Comparison of ENCODE assay signal across 22 cellular contexts in genomic region chr14:41423503-41423902, GRCh38.
DNase-seq lines count a peak whose midpoint lies in the region; FAIRE-seq and TF ChIP-seq lines count a peak whose summit lies in the region.
"Had no signal": no experiment of that assay in that cellular context is flagged by ENCODE, and none has a peak within 500 bp of the region (broad histone marks: within the 10 kb centered on the region; RNA-seq: fewer than 3 reads in every experiment).

No MANE protein-coding gene starts in this region.

- no peaks in the 10 kb centered on the region for H4K20me1 ChIP-seq in H1 (replicated peaks in 1 of 2; ENCODE audit: control insufficient read depth in 1 of 2, insufficient read depth in 2 of 2, low read length in 2 of 2)
- H4K20me1 ChIP-seq: BLaER1 had no signal

- H3K27ac ChIP-seq in H1 (ENCODE audit: low read depth, low read length): no peak overlapping the region
- H3K27ac ChIP-seq: BLaER1, C4-2B, GM23248 had no signal

- no peak overlapping the region for H2BK20ac ChIP-seq in H1 (ENCODE audit: low read length)

- no peak for TF ChIP-seq RAD21 in H1 (IDR thresholded peaks at IDR 0.05 in 1 of 2, conservative IDR thresholded peaks at IDR 0.05 in 1 of 2; ENCODE audit: low read depth in 2 of 2, low read length in 2 of 2)

- no peak overlapping the region for H3K23ac ChIP-seq in H1 (ENCODE audit: insufficient read length)

- H2BK120ac ChIP-seq in H1 (replicated peaks; ENCODE audit: low read depth, low read length): no peak overlapping the region

- H3K18ac ChIP-seq in H1 (ENCODE audit: extremely low read depth, low read length): no peak overlapping the region

- no peak overlapping the region for H3K4ac ChIP-seq in H1 (replicated peaks; ENCODE audit: insufficient read length, low read depth, low read length)

- no peak for TF ChIP-seq EP300 in H1 (IDR thresholded peaks at IDR 0.05; ENCODE audit: borderline replicate concordance in 1 of 2, low read depth in 2 of 2, low read length in 2 of 2)

- no peak overlapping the region for H4K8ac ChIP-seq in H1 (ENCODE audit: extremely low read depth, insufficient read depth, low read length)

- POLR2A ChIA-PET in H1 (lab: Charles Lee; ENCODE audit: partially characterized antibody): no interaction called here

- H2AK5ac ChIP-seq in H1 (ENCODE audit: low read depth, low read length): no peak overlapping the region

- H3K14ac ChIP-seq in H1 (ENCODE audit: insufficient read length): no peak overlapping the region

- no peaks in the 10 kb centered on the region for H3K9me3 ChIP-seq in H1 (ENCODE audit: insufficient read depth in 2 of 2, low read depth in 1 of 2, low read length in 1 of 2)
- H3K9me3 ChIP-seq: BLaER1, Caco-2, HAP-1 had no signal

- no peak for TF ChIP-seq POLR2A in H1 (IDR thresholded peaks at IDR 0.05; ENCODE audit: control extremely low read depth in 1 of 2, low read depth in 2 of 2, low read length in 2 of 2)

- no peak for TF ChIP-seq CTCF in H1 (IDR thresholded peaks at IDR 0.05; ENCODE audit: control extremely low read depth in 1 of 3, insufficient read depth in 1 of 3, low read depth in 1 of 3, low read length in 3 of 3)

- H3K36me3 ChIP-seq in H1 (ENCODE audit: control insufficient read depth in 2 of 4, insufficient read depth in 4 of 4, low read length in 3 of 4): no peaks in the 10 kb centered on the region
- H3K36me3 ChIP-seq: BLaER1, HAP-1 had no signal

- no peak overlapping the region for H4K91ac ChIP-seq in H1 (replicated peaks; ENCODE audit: insufficient read length, low read length)

- no peak overlapping the region for H3K56ac ChIP-seq in H1 (replicated peaks; ENCODE audit: insufficient read length, low read depth, low read length)

- no peak overlapping the region for H2AFZ ChIP-seq in H1 (ENCODE audit: low read length)
- H2AFZ ChIP-seq: GM23248 had no signal

- H4K5ac ChIP-seq in H1 (ENCODE audit: insufficient read length, low read depth, low read length): no peak overlapping the region

- no peaks in the 10 kb centered on the region for H3K23me2 ChIP-seq in H1 (ENCODE audit: low read depth, low read length)

- H3K79me1 ChIP-seq in H1 (ENCODE audit: low read depth, low read length): no peaks in the 10 kb centered on the region

- peak; percentile 58 for FAIRE-seq in H1 (lab: Jason Lieb, UNC)
- no peak for FAIRE-seq in urothelium cell line (lab: Jason Lieb, UNC)
- FAIRE-seq: GM12891, GM18507, H54 had no signal

- no peaks in the 10 kb centered on the region for H3K27me3 ChIP-seq in H1 (replicated peaks in 1 of 4; ENCODE audit: control insufficient read depth in 3 of 4, extremely low read depth in 1 of 4, insufficient read depth in 3 of 4, low read length in 3 of 4)
- H3K27me3 ChIP-seq: BLaER1 had no signal

- DNase-seq in HT1080 (ENCODE audit: low read depth): peak; percentile 51
- DNase-seq in amniotic epithelial cell (ENCODE audit: low read depth): peak; percentile 8
- no peak for DNase-seq in H1 (ENCODE audit: low read depth in 1 of 2, low spot score in 2 of 2)
- peak; percentile 2 for DNase-seq in urothelium cell line (ENCODE audit: low spot score)
- no peak for DNase-seq in DMS 273 treated with DMSO at 0.1 percent for 48 hours (lab: John Stamatoyannopoulos, UW)
- DNase-seq in stimulated activated CD4-positive, alpha-beta T cell treated with anti-CD3 and anti-CD28 coated beads, Interleukin-2, amount 100 ng/mL, for 24 hours: no peak
- DNase-seq in activated CD4-positive, CD25-positive, alpha-beta regulatory T cell (lab: John Stamatoyannopoulos, UW): no peak
- no peak for DNase-seq in H4 (ENCODE audit: low spot score)
- DNase-seq: Caco-2; CD4-positive, CD25-positive, alpha-beta regulatory T cell; CD8-positive, alpha-beta T cell; DMS79; EL; GF-D8; GM23248; HFFc6 had no signal

- H3K4me2 ChIP-seq in H1 (ENCODE audit: insufficient read depth in 1 of 2, low read depth in 2 of 2, low read length in 2 of 2): no peak overlapping the region
- H3K4me2 ChIP-seq: BLaER1 had no signal

- no peak overlapping the region for H2BK12ac ChIP-seq in H1 (ENCODE audit: low read depth, low read length)

- no peak overlapping the region for H3K9ac ChIP-seq in H1 (replicated peaks in 1 of 4; ENCODE audit: extremely low read depth in 1 of 4, low read depth in 3 of 4, low read length in 3 of 4)
- H3K9ac ChIP-seq: BLaER1, GM23248 had no signal

- CTCF ChIA-PET in H1 (lab: Charles Lee; ENCODE audit: partially characterized antibody): interaction anchor here (0.6 to 1.0 kb wide), 2 partner anchors 81 to 143 kb away, joined by 3 read pairs; no protein-coding TSS in a partner anchor

- no peak overlapping the region for H2BK5ac ChIP-seq in H1 (ENCODE audit: low read depth, low read length)

- H3K4me3 ChIP-seq in H1 (ENCODE audit: extremely low read depth in 1 of 4, insufficient read depth in 2 of 4, low read depth in 3 of 4, low read length in 4 of 4): no peak overlapping the region
- H3K4me3 ChIP-seq: BLaER1, GM23248, HAP-1 had no signal

- 91% methylated on average over 3 of the region's 3 CpGs; no CpG with 5 or more reads in 1 of the 2 experiments for WGBS in H1 (ENCODE audit: extremely low coverage in 1 of 2, insufficient coverage in 1 of 2, insufficient read length in 1 of 2, insufficient replicate concordance in 2 of 2, low coverage in 1 of 2, low lambda C conversion rate in 2 of 2, missing lambda C conversion rate in 1 of 2), 2 experiments

- no peaks in the 10 kb centered on the region for H3K79me2 ChIP-seq in H1 (ENCODE audit: control insufficient read depth in 1 of 2, insufficient read depth in 2 of 2, low read length in 2 of 2)

- H3K4me1 ChIP-seq in H1 (replicated peaks in 1 of 4; ENCODE audit: control insufficient read depth in 3 of 4, insufficient read depth in 4 of 4, low read length in 3 of 4): peaks cover 0 to 5% (median 0%) of the 10 kb centered on the region in 4 experiments; a peak in 1 of 7 replicates
- H3K4me1 ChIP-seq: BLaER1, Caco-2, HAP-1 had no signal

- no peak overlapping the region for H2BK15ac ChIP-seq in H1 (ENCODE audit: low read length)

TF ChIP-seq in H1, 55 proteins besides CTCF, POLR2A, EP300 and RAD21:
- TF ChIP-seq KDM1A (IDR thresholded peaks at IDR 0.05; ENCODE audit: borderline replicate concordance, low read length) (no peak), RFX5 (IDR thresholded peaks at IDR 0.05; ENCODE audit: borderline replicate concordance, low read depth, low read length) (no peak), POLR2AphosphoS5 (IDR thresholded peaks at IDR 0.05; ENCODE audit: low read depth, low read length) (no peak), TAF7 (optimal IDR thresholded peaks at IDR 0.05; ENCODE audit: borderline replicate concordance, low read depth, low read length) (no peak), ATF2 (IDR thresholded peaks at IDR 0.05; ENCODE audit: low read length) (no peak)

Comparison
In these comparisons a context has a peak if more than half of its experiments do, and no peak if none do; other contexts are left out.
1. DNase-seq: peak in HT1080 (single experiment), amniotic epithelial cell (single experiment) and urothelium cell line (single experiment); none in H1 (0 of 2), DMS 273 treated with DMSO at 0.1 percent for 48 hours (single experiment), stimulated activated CD4-positive, alpha-beta T cell treated with anti-CD3 and anti-CD28 coated beads, Interleukin-2, amount 100 ng/mL, for 24 hours (0 of 2), activated CD4-positive, CD25-positive, alpha-beta regulatory T cell (0 of 4) and H4 (single experiment).